Comparison of ENCODE assay signal across 22 cellular contexts in the genomic region with DNA sequence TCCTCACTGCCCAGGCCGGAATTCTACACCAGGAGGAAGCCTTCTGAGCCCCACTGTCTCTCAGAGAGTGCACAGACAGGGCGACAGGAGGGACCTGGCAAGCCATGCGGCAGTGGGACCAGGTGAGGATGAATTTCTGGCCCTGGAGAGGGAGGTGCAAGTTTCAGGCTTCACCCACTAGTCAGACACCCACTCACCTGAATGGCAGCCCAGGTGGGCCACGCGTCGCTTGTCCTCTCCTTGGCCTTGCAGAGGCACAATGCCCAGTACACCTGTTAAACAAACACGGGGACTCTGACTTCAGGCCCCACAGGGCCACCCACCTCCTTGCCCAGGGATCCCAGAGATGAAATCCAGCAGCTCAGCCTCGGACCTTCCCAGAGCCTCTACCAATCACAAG. TPM values are rescaled to one million over a fixed set of nuclear protein-coding genes. Genes with fewer than 3 reads are reported as not detected.
DNase-seq lines count a peak whose midpoint lies in the region; ATAC-seq and TF ChIP-seq lines count a peak whose summit lies in the region.
"Had no signal": no experiment of that assay in that cellular context is flagged by ENCODE, and none has a peak within 500 bp of the region (broad histone marks: within the 10 kb centered on the region; RNA-seq: fewer than 3 reads in every experiment).

No MANE protein-coding gene starts in this region.

- H3K36me3 ChIP-seq in adipocyte (ENCODE audit: control insufficient read depth, insufficient read depth, low read length, severe bottlenecking) (peaks cover 3% of the 10 kb centered on the region), lower lobe of right lung (peaks cover 53% of the 10 kb centered on the region), suprapubic skin (peaks cover 23% of the 10 kb centered on the region), A673 (ENCODE audit: insufficient read depth, low read length, poor library complexity, severe bottlenecking) (no peaks in the 10 kb centered on the region)
- H3K36me3 ChIP-seq: ovary had no signal

- H3K4me1 Mint-ChIP-seq in T-helper 2 cell treated with Interferon-gamma antibody and Interleukin-4, amounts not matched to agents 5 μg/mL and 100 μg/mL, for 36 hours (ENCODE audit: low read depth), result peaks cover 32% of the 10 kb centered on the region

- BruUV-seq in A673 (replicated peaks; lab: Mats Ljungman, UMichigan), result no TSS peak

- H3K9me3 Mint-ChIP-seq in T-helper 2 cell treated with Interferon-gamma antibody and Interleukin-4, amounts not matched to agents 5 μg/mL and 100 μg/mL, for 36 hours, result no peaks in the 10 kb centered on the region

- H3K4me3 Mint-ChIP-seq in T-helper 2 cell treated with Interferon-gamma antibody and Interleukin-4, amounts not matched to agents 5 μg/mL and 100 μg/mL, for 36 hours, result peak overlapping the region; percentile 6

- H3K4me3 ChIP-seq in adipocyte (ENCODE audit: low read length) (no peak overlapping the region), lower lobe of right lung (no peak overlapping the region), suprapubic skin (no peak overlapping the region), A673 (ENCODE audit: low read depth, low read length, poor library complexity, severe bottlenecking) (no peak overlapping the region)
- H3K4me3 ChIP-seq: BLaER1, esophagus muscularis mucosa, ovary, PC-9, right lobe of liver had no signal

- H3K27me3 ChIP-seq in adipocyte (replicated peaks; ENCODE audit: control insufficient read depth, insufficient read depth, low read length), result no peaks in the 10 kb centered on the region
- no peaks in the 10 kb centered on the region for H3K27me3 ChIP-seq in lower lobe of right lung (ENCODE audit: low read depth)
- no peaks in the 10 kb centered on the region for H3K27me3 ChIP-seq in suprapubic skin
- no peaks in the 10 kb centered on the region for H3K27me3 ChIP-seq in A673 (replicated peaks; ENCODE audit: insufficient read depth, low read depth, low read length, poor library complexity)
- H3K27me3 ChIP-seq: BLaER1, esophagus muscularis mucosa, ovary, right lobe of liver had no signal

- no peak for TF ChIP-seq CTCF in lower lobe of right lung (IDR thresholded peaks at IDR 0.05)
- TF ChIP-seq CTCF in suprapubic skin (IDR thresholded peaks at IDR 0.05), result no peak
- TF ChIP-seq CTCF in A673 (conservative IDR thresholded peaks at IDR 0.05; ENCODE audit: low read depth, low read length), result no peak

- no peaks in the 10 kb centered on the region for H3K9me3 ChIP-seq in adipocyte (ENCODE audit: control insufficient read depth, low read length)
- no peaks in the 10 kb centered on the region for H3K9me3 ChIP-seq in lower lobe of right lung
- no peaks in the 10 kb centered on the region for H3K9me3 ChIP-seq in suprapubic skin
- no peaks in the 10 kb centered on the region for H3K9me3 ChIP-seq in A673 (ENCODE audit: low read depth, low read length, poor library complexity, severe bottlenecking)
- H3K9me3 ChIP-seq: BLaER1, esophagus muscularis mucosa, ovary, right lobe of liver had no signal

- ATAC-seq in lower lobe of right lung (no peak), HG03025 (IDR thresholded peaks at IDR 0.05; ENCODE audit: low FRiP score, unreplicated experiment) (no peak), GM18870 (IDR thresholded peaks at IDR 0.05; ENCODE audit: unreplicated experiment) (no peak)
- ATAC-seq: left lobe of liver, right lobe of liver had no signal

- DNase-seq in T-helper 2 cell treated with Interferon-gamma antibody and Interleukin-4, amounts not matched to agents 5 μg/mL and 100 μg/mL, for 36 hours (ENCODE audit: low spot score), result no peak
- no peak for DNase-seq in T-helper 2 cell
- DNase-seq in adipocyte (ENCODE audit: low read depth), result no peak
- no peak for DNase-seq in lower lobe of right lung
- no peak for DNase-seq in suprapubic skin (ENCODE audit: low spot score in 2 of 2)
- DNase-seq in A673 (ENCODE audit: low spot score), result no peak
- DNase-seq: 8988T; activated naive CD4-positive, alpha-beta T cell treated with Interleukin-2 at 50 U/mL for 16 hours; DMS79; NCI-H1417 treated with DMSO at 0.1 percent for 48 hours; NCI-H2171 treated with DMSO at 0.1 percent for 48 hours; NCI-H774; PC-9; stimulated activated CD4-positive, alpha-beta T cell treated with anti-CD3 and anti-CD28 coated beads, Interleukin-1b, Interleukin-23, amount 100 ng/mL, for 48 hours; T-helper 9 cell had no signal

- peaks cover 41% of the 10 kb centered on the region for H3K36me3 Mint-ChIP-seq in T-helper 2 cell treated with Interferon-gamma antibody and Interleukin-4, amounts not matched to agents 5 μg/mL and 100 μg/mL, for 36 hours (ENCODE audit: low read depth)

- H3K27ac ChIP-seq in lower lobe of right lung, result peak overlapping the region; percentile 44
- peak overlapping the region; percentile 5 for H3K27ac ChIP-seq in suprapubic skin
- no peak overlapping the region for H3K27ac ChIP-seq in A673 (ENCODE audit: low read depth, low read length, poor library complexity, severe bottlenecking)
- H3K27ac ChIP-seq: BLaER1, PC-9, right lobe of liver had no signal

- TF ChIP-seq EP300 in suprapubic skin (IDR thresholded peaks at IDR 0.05), result no peak

- no peaks in the 10 kb centered on the region for H3K27me3 Mint-ChIP-seq in T-helper 2 cell treated with Interferon-gamma antibody and Interleukin-4, amounts not matched to agents 5 μg/mL and 100 μg/mL, for 36 hours (ENCODE audit: low read depth)

- peak overlapping the region; percentile 25 for H3K9ac ChIP-seq in adipocyte (ENCODE audit: low read length)
- H3K9ac ChIP-seq: BLaER1 had no signal

- intact Hi-C loops in lower lobe of right lung (cut with DNase I) (no loop called here), A673 (cut with micrococcal nuclease; ENCODE audit: unreplicated experiment) (no loop called here)

- no peak for TF ChIP-seq POLR2A in suprapubic skin (IDR thresholded peaks at IDR 0.05)

- CTCF ChIA-PET in A673 (lab: Charles Lee), result no interaction called here

- WGBS in suprapubic skin, result 83% methylated on average over 6 of the region's 8 CpGs

- H3K4me1 ChIP-seq in adipocyte (ENCODE audit: control insufficient read depth, insufficient read depth, low read length) (peaks cover 25% of the 10 kb centered on the region), lower lobe of right lung (peaks cover 50% of the 10 kb centered on the region), suprapubic skin (peaks cover 56% of the 10 kb centered on the region), A673 (ENCODE audit: insufficient read depth, low read length, poor library complexity, severe bottlenecking) (peaks cover 5% of the 10 kb centered on the region)

- H3K27ac Mint-ChIP-seq in T-helper 2 cell treated with Interferon-gamma antibody and Interleukin-4, amounts not matched to agents 5 μg/mL and 100 μg/mL, for 36 hours, result no peak overlapping the region

- POLR2A ChIA-PET in A673 (lab: Charles Lee; ENCODE audit: low non-redundant PET), result no interaction called here

RNA-seq across cellular contexts. Expression of gene CORO7, which starts 4.2 kb away (rescaled TPM):
- total RNA-seq in lower lobe of right lung, result 58.5 TPM
- 10 to 100 TPM; 18.8 to 29.6 (median 25.7) TPM for total RNA-seq in suprapubic skin
- total RNA-seq in A673 (2021), result 24.4 and 31.2 TPM in 2 replicates

RNA-seq across cellular contexts. Expression of gene DNAJA3, which starts 13.5 kb away (rescaled TPM):
- total RNA-seq in lower lobe of right lung, result 34.6 TPM
- 10 to 100 TPM; 41.1 to 70.9 (median 48.7) TPM for total RNA-seq in suprapubic skin
- total RNA-seq in A673 (2021), result 101 and 105 TPM in 2 replicates

RNA-seq across cellular contexts. Expression of gene VASN, which starts 40.5 kb away (rescaled TPM):
- total RNA-seq in lower lobe of right lung, result 17.4 TPM
- 10 to 100 TPM; 10.8 to 23.3 (median 22.3) TPM for total RNA-seq in suprapubic skin
- 5.4 and 6.6 TPM in 2 replicates for total RNA-seq in A673 (2021)
